Comparison of ENCODE assay signal across 9 cellular contexts in genomic region chr9:129142536-129142935, GRCh38. TPM values are rescaled to one million over a fixed set of nuclear protein-coding genes. Genes with fewer than 3 reads are reported as not detected.
A peak's percentile ranks its signal among the peaks of the same experiment; 100 is the strongest.
DNase-seq lines count a peak whose midpoint lies in the region; ATAC-seq, FAIRE-seq and TF ChIP-seq lines count a peak whose summit lies in the region.
"Had no signal": no experiment of that assay in that cellular context is flagged by ENCODE, and none has a peak within 500 bp of the region (broad histone marks: within the 10 kb centered on the region; RNA-seq: fewer than 3 reads in every experiment).

No MANE protein-coding gene starts in this region.

- TF ChIP-seq CTCF in heart right ventricle (IDR thresholded peaks at IDR 0.05) (no peak), endodermal cell (conservative IDR thresholded peaks at IDR 0.05) (no peak), nephron (IDR thresholded peaks at IDR 0.05; ENCODE audit: unreplicated experiment in 3 of 3) (no peak)

- intact Hi-C loops in heart right ventricle (cut with DNase I) = loop anchor here in 5 of 10 donors (5.0 to 10.0 kb wide), 5 partner anchors 35 to 352 kb away; partner anchors contain the start of gene IER5L (in 1 of the 5)
- intact Hi-C loops in left ventricle myocardium superior (cut with micrococcal nuclease) = no loop called here
- intact Hi-C loops in head of caudate nucleus (cut with DNase I) = no loop called here

- no peak for TF ChIP-seq POLR2A in GM12892 (IDR thresholded peaks at IDR 0.05; ENCODE audit: low read depth, low read length)

- CTCF ChIA-PET in activated CD4-positive, alpha-beta memory T cell treated with anti-CD3 and anti-CD28 coated beads, Interleukin-2, amount 10 ng/mL, durations not matched to agents 7 days and 5 days (lab: Charles Lee) = interaction anchor here (0.6 to 9.4 kb wide), 46 partner anchors 9 to 647 kb away, joined by 3 to 112 read pairs (median 4); partner anchors contain the start of genes C9orf50, IER5L and NTMT1

- ATAC-seq in heart right ventricle = no peak
- no peak for ATAC-seq in left ventricle myocardium superior
- no peak for ATAC-seq in GM18517 (IDR thresholded peaks at IDR 0.05; ENCODE audit: unreplicated experiment)

- H3K27ac ChIP-seq in heart right ventricle (peak overlapping the region; percentile 100), endodermal cell (ENCODE audit: low read depth, low read length) (peak overlapping the region; percentile 16)

- DNase-seq in heart right ventricle = no peak
- DNase-seq in left ventricle myocardium superior = no peak
- DNase-seq in endodermal cell = no peak
- DNase-seq in head of caudate nucleus = no peak
- DNase-seq in GM12892 (ENCODE audit: insufficient read length) = no peak
- DNase-seq in activated CD4-positive, alpha-beta memory T cell treated with anti-CD3 and anti-CD28 coated beads, Interleukin-2, amount 10 ng/mL, durations not matched to agents 7 days and 5 days = no peak

- POLR2A ChIA-PET in activated CD4-positive, alpha-beta memory T cell treated with anti-CD3 and anti-CD28 coated beads, Interleukin-2, amount 10 ng/mL, durations not matched to agents 7 days and 5 days (lab: Charles Lee) = interaction anchor here (0.7 to 2.3 kb wide), 8 partner anchors 9 to 483 kb away, joined by 3 to 8 read pairs (median 4); partner anchors contain the start of genes IER5L, NTMT1 and PTPA

- peaks cover 42% of the 10 kb centered on the region for H3K36me3 Mint-ChIP-seq in endodermal cell (ENCODE audit: low read depth)
- H3K36me3 Mint-ChIP-seq in nephron (ENCODE audit: low read depth) = peaks cover 15% of the 10 kb centered on the region
- peaks cover 31% of the 10 kb centered on the region for H3K36me3 Mint-ChIP-seq in activated CD4-positive, alpha-beta memory T cell treated with anti-CD3 and anti-CD28 coated beads, Interleukin-2, amount 10 ng/mL, durations not matched to agents 7 days and 5 days (ENCODE audit: low read depth)

- no peaks in the 10 kb centered on the region for H3K9me3 Mint-ChIP-seq in endodermal cell
- no peaks in the 10 kb centered on the region for H3K9me3 Mint-ChIP-seq in nephron
- no peaks in the 10 kb centered on the region for H3K9me3 Mint-ChIP-seq in activated CD4-positive, alpha-beta memory T cell treated with anti-CD3 and anti-CD28 coated beads, Interleukin-2, amount 10 ng/mL, durations not matched to agents 7 days and 5 days

- H3K9ac ChIP-seq in endodermal cell (ENCODE audit: extremely low read depth, low read length, poor library complexity, severe bottlenecking) = no peak overlapping the region

- FAIRE-seq in GM12892 (lab: Jason Lieb, UNC) = no peak
- FAIRE-seq: D721Med had no signal

- H3K4me3 Mint-ChIP-seq in endodermal cell (no peak overlapping the region), nephron (peak overlapping the region; percentile 60 to 83 (median 82))
- H3K4me3 Mint-ChIP-seq in activated CD4-positive, alpha-beta memory T cell treated with anti-CD3 and anti-CD28 coated beads, Interleukin-2, amount 10 ng/mL, durations not matched to agents 7 days and 5 days = no peak overlapping the region

- no peaks in the 10 kb centered on the region for H3K27me3 ChIP-seq in heart right ventricle
- no peaks in the 10 kb centered on the region for H3K27me3 ChIP-seq in endodermal cell (ENCODE audit: control insufficient read depth, insufficient read depth, low read length, poor library complexity, severe bottlenecking)

- H3K4me1 Mint-ChIP-seq in endodermal cell = peaks cover 38% of the 10 kb centered on the region
- peaks cover 84% of the 10 kb centered on the region for H3K4me1 Mint-ChIP-seq in nephron
- H3K4me1 Mint-ChIP-seq in activated CD4-positive, alpha-beta memory T cell treated with anti-CD3 and anti-CD28 coated beads, Interleukin-2, amount 10 ng/mL, durations not matched to agents 7 days and 5 days = peaks cover 38% of the 10 kb centered on the region

- WGBS in heart right ventricle, 2 donors = 55 to 56% methylated on average over 7 of the region's 7 CpGs
- WGBS in endodermal cell (ENCODE audit: insufficient coverage in 1 of 2, insufficient read length in 1 of 2), 2 experiments = 85 to 92% methylated on average over 4 to 7 of the region's 7 CpGs

- H3K36me3 ChIP-seq in heart right ventricle (peaks cover 0 to 55% (median 4%) of the 10 kb centered on the region in 9 donors), endodermal cell (ENCODE audit: control insufficient read depth, insufficient read depth, low read length) (peaks cover 44% of the 10 kb centered on the region)

- H3K27ac Mint-ChIP-seq in endodermal cell (peak overlapping the region; percentile 83), nephron (peak overlapping the region; percentile 98 to 99 (median 98))
- no peak overlapping the region for H3K27ac Mint-ChIP-seq in activated CD4-positive, alpha-beta memory T cell treated with anti-CD3 and anti-CD28 coated beads, Interleukin-2, amount 10 ng/mL, durations not matched to agents 7 days and 5 days

- H3K4me3 ChIP-seq in heart right ventricle (peak overlapping the region in 7 of 10 donors; percentile 3 to 62 (median 57)), endodermal cell (ENCODE audit: low read length) (peak overlapping the region; percentile 23)

- H3K9me3 ChIP-seq in heart right ventricle (no peaks in the 10 kb centered on the region), endodermal cell (ENCODE audit: control insufficient read depth, low read length) (no peaks in the 10 kb centered on the region)

- H3K4me1 ChIP-seq in heart right ventricle (peaks cover 73 to 98% (median 96%) of the 10 kb centered on the region in 9 donors), endodermal cell (ENCODE audit: control insufficient read depth, insufficient read depth, low read length) (peaks cover 11% of the 10 kb centered on the region)

- H3K27me3 Mint-ChIP-seq in endodermal cell (ENCODE audit: insufficient read depth) (no peaks in the 10 kb centered on the region), nephron (ENCODE audit: low read depth) (peaks cover 3% of the 10 kb centered on the region)
- no peaks in the 10 kb centered on the region for H3K27me3 Mint-ChIP-seq in activated CD4-positive, alpha-beta memory T cell treated with anti-CD3 and anti-CD28 coated beads, Interleukin-2, amount 10 ng/mL, durations not matched to agents 7 days and 5 days

RNA-seq across cellular contexts. Expression of gene PTPA, which starts 31.3 kb away (rescaled TPM):
- total RNA-seq in heart right ventricle (100 to 1,000 TPM; 169 to 227 (median 187) TPM), left ventricle myocardium superior (186 TPM), endodermal cell (100 to 1,000 TPM; 134 to 139 TPM)
- polyA plus RNA-seq in heart right ventricle = 100 to 1,000 TPM; 106 to 176 TPM
- 105 TPM for polyA plus RNA-seq in endodermal cell (2013, experiment 1 of 2)
- 96.3 TPM for polyA plus RNA-seq in endodermal cell (2013, experiment 2 of 2)
- polyA plus RNA-seq in GM12892 (2012; ENCODE audit: missing spikeins) = 27.3 TPM
- 10 to 100 TPM; 88.3 to 97.7 TPM for total RNA-seq in activated CD4-positive, alpha-beta memory T cell treated with anti-CD3 and anti-CD28 coated beads, Interleukin-2, amount 10 ng/mL, durations not matched to agents 7 days and 5 days

RNA-seq across cellular contexts. Expression of gene CRAT, which starts 31.9 kb away (rescaled TPM):
- total RNA-seq in heart right ventricle (10 to 100 TPM; 67.0 to 84.7 (median 74.1) TPM), left ventricle myocardium superior (94.6 TPM), endodermal cell (10 to 100 TPM; 17.2 to 17.5 TPM)
- polyA plus RNA-seq in heart right ventricle = 10 to 100 TPM; 19.5 to 48.5 TPM
- 25.3 TPM for polyA plus RNA-seq in endodermal cell (2013, experiment 1 of 2)
- 24.3 TPM for polyA plus RNA-seq in endodermal cell (2013, experiment 2 of 2)
- 1.8 TPM for polyA plus RNA-seq in GM12892 (2012; ENCODE audit: missing spikeins)
- total RNA-seq in activated CD4-positive, alpha-beta memory T cell treated with anti-CD3 and anti-CD28 coated beads, Interleukin-2, amount 10 ng/mL, durations not matched to agents 7 days and 5 days = 10 to 100 TPM; 17.3 to 18.2 TPM

RNA-seq across cellular contexts. Expression of gene IER5L, which starts 35.5 kb away (rescaled TPM):
- total RNA-seq in heart right ventricle (10 to 100 TPM in 1 of 10 donors, 1 to 10 TPM in 9; 1.2 to 13.7 (median 5.6) TPM), left ventricle myocardium superior (3.5 TPM), endodermal cell (1 to 10 TPM; 6.8 to 8.1 TPM)
- 10 to 100 TPM in 1 of 2 donors, 1 to 10 TPM in 1; 5.0 to 26.3 TPM for polyA plus RNA-seq in heart right ventricle
- polyA plus RNA-seq in endodermal cell (2013, experiment 1 of 2) = 48.3 TPM
- 51.1 TPM for polyA plus RNA-seq in endodermal cell (2013, experiment 2 of 2)
- polyA plus RNA-seq in GM12892 (2012; ENCODE audit: missing spikeins) = not detected
- 1 to 10 TPM; 2.4 to 3.0 TPM for total RNA-seq in activated CD4-positive, alpha-beta memory T cell treated with anti-CD3 and anti-CD28 coated beads, Interleukin-2, amount 10 ng/mL, durations not matched to agents 7 days and 5 days

Comparison
In these comparisons a context has a peak if more than half of its experiments do, and no peak if none do; other contexts are left out.
1. H3K4me3 Mint-ChIP-seq: peak in nephron (3 of 3); none in endodermal cell (single experiment) and activated CD4-positive, alpha-beta memory T cell treated with anti-CD3 and anti-CD28 coated beads, Interleukin-2, amount 10 ng/mL, durations not matched to agents 7 days and 5 days (single experiment).